ENCODE assay signal across 8 cellular contexts in genomic region chr11:36455658-36456111, GRCh38. TPM values are rescaled to one million over a fixed set of nuclear protein-coding genes. Genes with fewer than 3 reads are reported as not detected.
DNase-seq lines count a peak whose midpoint lies in the region; ATAC-seq and TF ChIP-seq lines count a peak whose summit lies in the region.

No MANE protein-coding gene starts in this region.

- H3K4me3 Mint-ChIP-seq in endodermal cell: no peak overlapping the region
- H3K4me3 Mint-ChIP-seq in naive thymus-derived CD8-positive, alpha-beta T cell: no peak overlapping the region

- no peak for TF ChIP-seq POLR2A in NB4 (IDR thresholded peaks at IDR 0.05; ENCODE audit: extremely low read depth, insufficient read length)

- peaks cover 0 to 4% (median 0%) of the 10 kb centered on the region in 11 experiments; a peak in 2 of 22 replicates for H4K20me1 ChIP-seq in BLaER1 treated with 17β-estradiol and CSF1 and Interleukin-3, amounts not matched to agents 10 nM and 100 nM

- H3K27ac ChIP-seq in BLaER1 treated with 17β-estradiol and CSF1 and Interleukin-3, amounts not matched to agents 10 nM and 100 nM: peak overlapping the region; percentile 30 to 76 (median 70); a peak in 20 of 22 replicates
- H3K27ac ChIP-seq in endodermal cell (ENCODE audit: low read depth, low read length): peak overlapping the region; percentile 97

- 66 to 87% methylated on average over 6 to 11 of the region's 11 CpGs for WGBS in endodermal cell (ENCODE audit: insufficient coverage in 1 of 2, insufficient read length in 1 of 2), 2 experiments

- no peak for TF ChIP-seq CTCF in NB4 (IDR thresholded peaks at IDR 0.05; ENCODE audit: low read depth, low read length)
- no peak for TF ChIP-seq CTCF in endodermal cell (conservative IDR thresholded peaks at IDR 0.05)

- peak overlapping the region; percentile 67 to 92 (median 87) for H3K4me2 ChIP-seq in BLaER1 treated with 17β-estradiol and CSF1 and Interleukin-3, amounts not matched to agents 10 nM and 100 nM

- peak overlapping the region; percentile 40 to 71 (median 66); a peak in 21 of 22 replicates for H3K9ac ChIP-seq in BLaER1 treated with 17β-estradiol and CSF1 and Interleukin-3, amounts not matched to agents 10 nM and 100 nM
- no peak overlapping the region for H3K9ac ChIP-seq in endodermal cell (ENCODE audit: extremely low read depth, low read length, poor library complexity, severe bottlenecking)

- no peak for ATAC-seq in HG02571 (IDR thresholded peaks at IDR 0.05; ENCODE audit: unreplicated experiment)
- no peak for ATAC-seq in naive thymus-derived CD8-positive, alpha-beta T cell

- H3K9me3 ChIP-seq in BLaER1 treated with 17β-estradiol and CSF1 and Interleukin-3, amounts not matched to agents 10 nM and 100 nM (replicated peaks in 1 of 11): no peaks in the 10 kb centered on the region
- no peaks in the 10 kb centered on the region for H3K9me3 ChIP-seq in endodermal cell (ENCODE audit: control insufficient read depth, low read length)

- H3K4me1 ChIP-seq in BLaER1 treated with 17β-estradiol and CSF1 and Interleukin-3, amounts not matched to agents 10 nM and 100 nM: peaks cover 64 to 79% (median 77%) of the 10 kb centered on the region in 10 experiments
- peaks cover 18% of the 10 kb centered on the region for H3K4me1 ChIP-seq in endodermal cell (ENCODE audit: control insufficient read depth, insufficient read depth, low read length)

- peak overlapping the region in 3 of 10 experiments; percentile 5 to 32 (median 14); a peak in 2 of 20 replicates for H3K4me3 ChIP-seq in BLaER1 treated with 17β-estradiol and CSF1 and Interleukin-3, amounts not matched to agents 10 nM and 100 nM
- no peak overlapping the region for H3K4me3 ChIP-seq in NB4 (ENCODE audit: low read depth, low read length)
- H3K4me3 ChIP-seq in endodermal cell (ENCODE audit: low read length): no peak overlapping the region

- no peaks in the 10 kb centered on the region for H3K27me3 ChIP-seq in BLaER1 treated with 17β-estradiol and CSF1 and Interleukin-3, amounts not matched to agents 10 nM and 100 nM
- H3K27me3 ChIP-seq in endodermal cell (ENCODE audit: control insufficient read depth, insufficient read depth, low read length, poor library complexity, severe bottlenecking): peaks cover 21% of the 10 kb centered on the region

- peaks cover 0 to 8% (median 3%) of the 10 kb centered on the region in 11 experiments; a peak in 6 of 22 replicates for H3K36me3 ChIP-seq in BLaER1 treated with 17β-estradiol and CSF1 and Interleukin-3, amounts not matched to agents 10 nM and 100 nM
- H3K36me3 ChIP-seq in endodermal cell (ENCODE audit: control insufficient read depth, insufficient read depth, low read length): no peaks in the 10 kb centered on the region

- no peaks in the 10 kb centered on the region for H3K9me3 Mint-ChIP-seq in endodermal cell
- H3K9me3 Mint-ChIP-seq in naive thymus-derived CD8-positive, alpha-beta T cell: no peaks in the 10 kb centered on the region

- POLR2A ChIA-PET in naive thymus-derived CD8-positive, alpha-beta T cell (lab: Charles Lee): no interaction called here

- peak; percentile 90 for DNase-seq in NB4 (ENCODE audit: low read depth)
- peak; percentile 65 for DNase-seq in endodermal cell
- DNase-seq in mucosa of gallbladder (ENCODE audit: low spot score): peak; percentile 63
- no peak for DNase-seq in activated CD4-positive, CD25-positive, alpha-beta regulatory T cell treated with anti-CD3 and anti-CD28 coated beads, Interleukin-2, amount 50 U/mL, for 72 hours
- DNase-seq in naive thymus-derived CD8-positive, alpha-beta T cell: no peak
- no peak for DNase-seq in SKM-1 (lab: John Stamatoyannopoulos, UW; ENCODE audit: unreplicated experiment)

- H3K27me3 Mint-ChIP-seq in endodermal cell (ENCODE audit: insufficient read depth): peaks cover 33% of the 10 kb centered on the region
- H3K27me3 Mint-ChIP-seq in naive thymus-derived CD8-positive, alpha-beta T cell: peaks cover 0 to 6% (median 0%) of the 10 kb centered on the region in 5 donors

- H3K36me3 Mint-ChIP-seq in endodermal cell (ENCODE audit: low read depth): no peaks in the 10 kb centered on the region
- H3K36me3 Mint-ChIP-seq in naive thymus-derived CD8-positive, alpha-beta T cell: no peaks in the 10 kb centered on the region

- H3K4me1 Mint-ChIP-seq in endodermal cell: peaks cover 33% of the 10 kb centered on the region
- H3K4me1 Mint-ChIP-seq in naive thymus-derived CD8-positive, alpha-beta T cell: peaks cover 14 to 46% (median 26%) of the 10 kb centered on the region in 4 donors

- peak overlapping the region; percentile 72 for H3K27ac Mint-ChIP-seq in endodermal cell
- no peak overlapping the region for H3K27ac Mint-ChIP-seq in naive thymus-derived CD8-positive, alpha-beta T cell

RNA-seq across cellular contexts. Expression of gene TRAF6, which starts 54.4 kb away (rescaled TPM):
- 10 to 100 TPM; 10.0 to 11.4 TPM for total RNA-seq in endodermal cell
- polyA plus RNA-seq in endodermal cell (2013, experiment 1 of 2): 11.5 TPM
- polyA plus RNA-seq in endodermal cell (2013, experiment 2 of 2): 10.3 TPM
- total RNA-seq in mucosa of gallbladder: 16.8 TPM
- 10 to 100 TPM; 18.9 TPM for total RNA-seq in naive thymus-derived CD8-positive, alpha-beta T cell
- 1 to 10 TPM; 5.4 to 9.5 (median 6.9) TPM for polyA plus RNA-seq in naive thymus-derived CD8-positive, alpha-beta T cell

Comparison
In these comparisons a context has a peak if more than half of its experiments do, and no peak if none do; other contexts are left out.
1. DNase-seq: peak in NB4 (single experiment), endodermal cell (single experiment) and mucosa of gallbladder (single experiment); none in activated CD4-positive, CD25-positive, alpha-beta regulatory T cell treated with anti-CD3 and anti-CD28 coated beads, Interleukin-2, amount 50 U/mL, for 72 hours (single experiment), naive thymus-derived CD8-positive, alpha-beta T cell (0 of 10) and SKM-1 (single experiment).